10 cellular contexts compared by ENCODE assay signal in the genomic region with DNA sequence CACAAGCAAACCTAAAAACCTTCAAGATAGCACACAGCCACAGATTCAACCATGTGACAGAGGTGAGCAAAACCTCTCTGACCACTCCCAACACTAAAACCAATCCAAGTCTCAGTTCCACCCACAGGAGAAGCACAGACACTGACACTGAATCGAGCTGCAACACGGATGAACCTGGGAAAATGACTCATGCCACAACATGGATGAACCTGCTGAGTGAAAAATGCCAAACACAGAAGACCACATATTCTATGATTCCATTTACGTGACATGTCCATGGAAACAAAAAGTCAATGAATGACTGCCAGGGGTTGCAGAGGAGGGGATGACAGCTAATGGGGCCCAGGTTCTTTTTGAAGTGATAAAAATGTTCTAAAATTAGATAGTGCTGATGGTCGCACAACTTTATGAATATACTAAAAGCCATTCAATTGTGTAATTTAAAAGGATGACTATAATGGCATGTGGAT. TPM values are rescaled to one million over a fixed set of nuclear protein-coding genes. Genes with fewer than 3 reads are reported as not detected.
A peak's percentile ranks its signal among the peaks of the same experiment; 100 is the strongest.
DNase-seq lines count a peak whose midpoint lies in the region; ATAC-seq, FAIRE-seq and TF ChIP-seq lines count a peak whose summit lies in the region.
"Had no signal": no experiment of that assay in that cellular context is flagged by ENCODE, and none has a peak within 500 bp of the region (broad histone marks: within the 10 kb centered on the region; RNA-seq: fewer than 3 reads in every experiment).

No MANE protein-coding gene starts in this region.

- H3K27ac ChIP-seq in esophagus squamous epithelium, result peak overlapping the region in 3 of 4 donors; percentile 1 to 57 (median 55)
- H3K27ac ChIP-seq: body of pancreas, pancreas had no signal

- POLR2A ChIA-PET in GM10248 (lab: Yijun Ruan, JAX) (interaction anchor here (0.8 kb wide), 1 partner anchor 52 kb away, joined by 3 read pairs; no protein-coding TSS in a partner anchor), WTC11 (lab: Charles Lee) (interaction anchor here (0.7 kb wide), 1 partner anchor 23 kb away, joined by 3 read pairs; no protein-coding TSS in a partner anchor)

- H3K4me1 ChIP-seq in esophagus squamous epithelium, result peaks cover 3 to 99% (median 21%) of the 10 kb centered on the region in 3 donors
- H3K4me1 ChIP-seq: body of pancreas had no signal

- 32 to 39% methylated on average over 4 of the region's 4 CpGs for WGBS in esophagus squamous epithelium, 2 donors

- DNase-seq in GM10248 (ENCODE audit: extremely low spot score) (peak; percentile 47), GM19239 (ENCODE audit: insufficient read length, low spot score) (no peak), esophagus squamous epithelium (lab: John Stamatoyannopoulos, UW) (no peak), WTC11 (ENCODE audit: low spot score) (no peak), NCI-H1417 treated with DMSO at 0.1 percent for 48 hours (lab: John Stamatoyannopoulos, UW) (no peak), occipital lobe (lab: John Stamatoyannopoulos, UW) (no peak), CD1c-positive myeloid dendritic cell (ENCODE audit: extremely low spot score) (no peak)
- DNase-seq: body of pancreas, pancreas had no signal

- no peaks in the 10 kb centered on the region for H3K9me3 ChIP-seq in esophagus squamous epithelium
- H3K9me3 ChIP-seq: body of pancreas, pancreas had no signal

- TF ChIP-seq POLR2A in esophagus squamous epithelium (IDR thresholded peaks at IDR 0.05), result no peak

- intact Hi-C loops in esophagus squamous epithelium (cut with DNase I), result no loop called here

- CTCF ChIA-PET in GM10248 (lab: Yijun Ruan, JAX) (interaction anchor here (1.1 to 1.3 kb wide), 2 partner anchors 10 to 20 kb away, joined by 3 to 5 read pairs; no protein-coding TSS in a partner anchor), WTC11 (lab: Charles Lee) (no interaction called here)

- no peak overlapping the region for H3K4me3 ChIP-seq in esophagus squamous epithelium
- H3K4me3 ChIP-seq: body of pancreas, pancreas had no signal

- peak; percentile 74 for FAIRE-seq in GM19239 (lab: Jason Lieb, UNC)
- FAIRE-seq: pancreas had no signal

- no peak for TF ChIP-seq CTCF in GM10248 (IDR thresholded peaks at IDR 0.05; ENCODE audit: control extremely low read depth, extremely low read depth, low read depth, missing control alignments)
- peak in 1 of 6 experiments; percentile 8 for TF ChIP-seq CTCF in esophagus squamous epithelium (IDR thresholded peaks at IDR 0.05)
- no peak for TF ChIP-seq CTCF in WTC11 (IDR thresholded peaks at IDR 0.05)

- H3K9me3 Mint-ChIP-seq in WTC11, result no peaks in the 10 kb centered on the region

- H3K36me3 Mint-ChIP-seq in WTC11, result no peaks in the 10 kb centered on the region

- H3K27me3 ChIP-seq in esophagus squamous epithelium, result no peaks in the 10 kb centered on the region
- H3K27me3 ChIP-seq: body of pancreas, pancreas had no signal

- no peaks in the 10 kb centered on the region for H3K27me3 Mint-ChIP-seq in WTC11 (ENCODE audit: low read depth)

- no peak overlapping the region for H3K4me3 Mint-ChIP-seq in WTC11

- no peaks in the 10 kb centered on the region for H3K36me3 ChIP-seq in esophagus squamous epithelium
- H3K36me3 ChIP-seq: pancreas had no signal

- ATAC-seq in HG03095 (IDR thresholded peaks at IDR 0.05; ENCODE audit: unreplicated experiment) (peak; percentile 72), WTC11 (no peak)
- ATAC-seq: body of pancreas had no signal

- H3K27ac Mint-ChIP-seq in WTC11, result no peak overlapping the region

- H3K4me1 Mint-ChIP-seq in WTC11, result peaks cover 37% of the 10 kb centered on the region

TF ChIP-seq in WTC11, 78 proteins besides CTCF, POLR2A, EP300 and RAD21:
- TF ChIP-seq SOX15 (CRISPR knock-in tag; IDR thresholded peaks at IDR 0.05) (no peak), FOXP1 (CRISPR knock-in tag; IDR thresholded peaks at IDR 0.05; ENCODE audit: borderline replicate concordance) (no peak), NFYB (CRISPR knock-in tag; conservative IDR thresholded peaks at IDR 0.05; ENCODE audit: low read depth) (no peak), ZNF317 (CRISPR knock-in tag; IDR thresholded peaks at IDR 0.05; ENCODE audit: borderline replicate concordance, low read depth) (no peak), NFE2L1 (CRISPR knock-in tag; IDR thresholded peaks at IDR 0.05) (no peak), TP53 (CRISPR knock-in tag; IDR thresholded peaks at IDR 0.05) (no peak), ESRRA (CRISPR knock-in tag; IDR thresholded peaks at IDR 0.05; ENCODE audit: borderline replicate concordance) (no peak), ZBTB21 (CRISPR knock-in tag; IDR thresholded peaks at IDR 0.05; ENCODE audit: borderline replicate concordance) (no peak), GRHL2 (CRISPR knock-in tag; IDR thresholded peaks at IDR 0.05; ENCODE audit: insufficient replicate concordance, severe bottlenecking) (no peak), IRF2 (CRISPR knock-in tag; IDR thresholded peaks at IDR 0.05; ENCODE audit: borderline replicate concordance, low read depth) (no peak)
- TF ChIP-seq, protein P1, sequence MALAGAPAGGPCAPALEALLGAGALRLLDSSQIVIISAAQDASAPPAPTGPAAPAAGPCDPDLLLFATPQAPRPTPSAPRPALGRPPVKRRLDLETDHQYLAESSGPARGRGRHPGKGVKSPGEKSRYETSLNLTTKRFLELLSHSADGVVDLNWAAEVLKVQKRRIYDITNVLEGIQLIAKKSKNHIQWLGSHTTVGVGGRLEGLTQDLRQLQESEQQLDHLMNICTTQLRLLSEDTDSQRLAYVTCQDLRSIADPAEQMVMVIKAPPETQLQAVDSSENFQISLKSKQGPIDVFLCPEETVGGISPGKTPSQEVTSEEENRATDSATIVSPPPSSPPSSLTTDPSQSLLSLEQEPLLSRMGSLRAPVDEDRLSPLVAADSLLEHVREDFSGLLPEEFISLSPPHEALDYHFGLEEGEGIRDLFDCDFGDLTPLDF (CRISPR knock-in tag; IDR thresholded peaks at IDR 0.05), result no peak
TF ChIP-seq in WTC11: peak in this region for 0.

RNA-seq across cellular contexts. Expression of gene CYTH3, which starts 22.0 kb away (rescaled TPM):
- total RNA-seq in esophagus squamous epithelium, result 10 to 100 TPM; 11.5 to 27.7 (median 12.7) TPM
- 11.8 to 13.2 TPM (median 12.5 TPM) in 3 replicates for total RNA-seq in WTC11 (2021)
- 35.6 TPM for total RNA-seq in occipital lobe
